16 cellular contexts compared by ENCODE assay signal in genomic region chr19:14390548-14390947, GRCh38. TPM values are rescaled to one million over a fixed set of nuclear protein-coding genes. Genes with fewer than 3 reads are reported as not detected.
A peak's percentile ranks its signal among the peaks of the same experiment; 100 is the strongest.
DNase-seq lines count a peak whose midpoint lies in the region; ATAC-seq, FAIRE-seq and TF ChIP-seq lines count a peak whose summit lies in the region.
"Had no signal": no experiment of that assay in that cellular context is flagged by ENCODE, and none has a peak within 500 bp of the region (broad histone marks: within the 10 kb centered on the region; RNA-seq: fewer than 3 reads in every experiment).

No MANE protein-coding gene starts in this region.

- POLR2A ChIA-PET in activated CD4-positive, alpha-beta T cell treated with anti-CD3 and anti-CD28 coated beads for 36 hours (lab: Charles Lee) = no interaction called here
- POLR2A ChIA-PET in HepG2 (lab: Yijun Ruan, JAX) = no interaction called here

- no peaks in the 10 kb centered on the region for H4K20me1 ChIP-seq in HepG2 (ENCODE audit: insufficient read depth, low read length)

- WGBS in HepG2 (ENCODE audit: low lambda C conversion rate) = 82% methylated on average over 2 of the region's 5 CpGs
- 100% methylated on average over 1 of the region's 5 CpGs for WGBS in right lobe of liver (ENCODE audit: insufficient coverage, low coverage, low lambda C conversion rate, missing lambda C conversion rate)

- H3K4me1 ChIP-seq in HepG2 (ENCODE audit: insufficient read depth, low read length) (0 out of 2 replicates have a peak, but pooled peaks cover 7% of the 10 kb centered on the region), right lobe of liver (no peaks in the 10 kb centered on the region)
- H3K4me1 ChIP-seq: HAP-1 had no signal

- H3K4me3 ChIP-seq in HepG2 (replicated peaks in 1 of 3; ENCODE audit: insufficient read depth in 1 of 3, low read depth in 2 of 3, low read length in 3 of 3) = no peak overlapping the region
- no peak overlapping the region for H3K4me3 ChIP-seq in right lobe of liver
- H3K4me3 ChIP-seq: BLaER1 treated with 17β-estradiol and CSF1 and Interleukin-3, amounts not matched to agents 10 nM and 100 nM; HAP-1; Peyer's patch had no signal

- TF ChIP-seq POLR2A in HepG2 (IDR thresholded peaks at IDR 0.05; ENCODE audit: insufficient read depth in 1 of 2, low read depth in 2 of 2, low read length in 2 of 2) (no peak), right lobe of liver (IDR thresholded peaks at IDR 0.05) (no peak)

- BruUV-seq in HepG2 (replicated peaks; lab: Mats Ljungman, UMichigan) = no TSS peak

- DNase-seq in activated CD4-positive, alpha-beta T cell treated with anti-CD3 and anti-CD28 coated beads for 36 hours = no peak
- DNase-seq in activated CD4-positive, alpha-beta T cell treated with anti-CD3 and anti-CD28 coated beads, Interleukin-2, amount 50 U/mL, for 4 hours = no peak
- DNase-seq in HepG2 (ENCODE audit: low spot score) = no peak
- no peak for DNase-seq in right lobe of liver
- no peak for DNase-seq in stimulated activated effector memory CD8-positive, alpha-beta T cell treated with anti-CD3 and anti-CD28 coated beads, Interleukin-12 subunit alpha, Interleukin-12 subunit beta, amount 100 ng/mL, for 72 hours (ENCODE audit: low spot score in 2 of 2)
- DNase-seq in GM19238 (ENCODE audit: insufficient read length, low spot score) = no peak
- no peak for DNase-seq in KBM-7
- DNase-seq: NCI-H1436, NCI-H2029 treated with DMSO at 0.1 percent for 48 hours, NCI-H524, Peyer's patch had no signal

- H3K27ac Mint-ChIP-seq in activated CD4-positive, alpha-beta T cell treated with anti-CD3 and anti-CD28 coated beads for 36 hours = peak overlapping the region; percentile 67
- H3K27ac Mint-ChIP-seq in dendritic cell treated with granulocyte-macrophage colony-stimulating factor and Interleukin-4, amounts not matched to agents 40 ng/mL and 50 ng/mL, for 4 days = peak overlapping the region; percentile 28
- peak overlapping the region; percentile 76 for H3K27ac Mint-ChIP-seq in stimulated activated effector memory CD8-positive, alpha-beta T cell treated with anti-CD3 and anti-CD28 coated beads, Interleukin-12 subunit alpha, Interleukin-12 subunit beta, amount 100 ng/mL, for 72 hours

- peaks cover 24% of the 10 kb centered on the region for H3K4me1 Mint-ChIP-seq in activated CD4-positive, alpha-beta T cell treated with anti-CD3 and anti-CD28 coated beads for 36 hours
- peaks cover 31% of the 10 kb centered on the region for H3K4me1 Mint-ChIP-seq in dendritic cell treated with granulocyte-macrophage colony-stimulating factor and Interleukin-4, amounts not matched to agents 40 ng/mL and 50 ng/mL, for 4 days (ENCODE audit: low read depth)
- peaks cover 38% of the 10 kb centered on the region for H3K4me1 Mint-ChIP-seq in stimulated activated effector memory CD8-positive, alpha-beta T cell treated with anti-CD3 and anti-CD28 coated beads, Interleukin-12 subunit alpha, Interleukin-12 subunit beta, amount 100 ng/mL, for 72 hours

- no peak overlapping the region for H3K4me3 Mint-ChIP-seq in activated CD4-positive, alpha-beta T cell treated with anti-CD3 and anti-CD28 coated beads for 36 hours
- H3K4me3 Mint-ChIP-seq in dendritic cell treated with granulocyte-macrophage colony-stimulating factor and Interleukin-4, amounts not matched to agents 40 ng/mL and 50 ng/mL, for 4 days = no peak overlapping the region
- no peak overlapping the region for H3K4me3 Mint-ChIP-seq in stimulated activated effector memory CD8-positive, alpha-beta T cell treated with anti-CD3 and anti-CD28 coated beads, Interleukin-12 subunit alpha, Interleukin-12 subunit beta, amount 100 ng/mL, for 72 hours

- TF ChIP-seq CTCF in HepG2 (CRISPR knock-in tag; IDR thresholded peaks at IDR 0.05) (no peak), right lobe of liver (IDR thresholded peaks at IDR 0.05) (no peak)

- H3K36me3 Mint-ChIP-seq in activated CD4-positive, alpha-beta T cell treated with anti-CD3 and anti-CD28 coated beads for 36 hours (ENCODE audit: low read depth) = peaks cover 52% of the 10 kb centered on the region
- H3K36me3 Mint-ChIP-seq in dendritic cell treated with granulocyte-macrophage colony-stimulating factor and Interleukin-4, amounts not matched to agents 40 ng/mL and 50 ng/mL, for 4 days (ENCODE audit: low read depth) = peaks cover 87% of the 10 kb centered on the region
- H3K36me3 Mint-ChIP-seq in stimulated activated effector memory CD8-positive, alpha-beta T cell treated with anti-CD3 and anti-CD28 coated beads, Interleukin-12 subunit alpha, Interleukin-12 subunit beta, amount 100 ng/mL, for 72 hours = peaks cover 100% of the 10 kb centered on the region

- in situ Hi-C loops in HepG2 (cut with HindIII; ENCODE audit: extremely low pct_ligation_motif_present, low pct_unique_long_range_greater_than_20kb) = no loop called here
- in situ Hi-C loops in KBM-7 (cut with MboI; ENCODE audit: low pct_unique_long_range_greater_than_20kb, low sequenced_read_pairs) = no loop called here

- H3K9me3 Mint-ChIP-seq in activated CD4-positive, alpha-beta T cell treated with anti-CD3 and anti-CD28 coated beads for 36 hours (ENCODE audit: low read depth) = no peaks in the 10 kb centered on the region
- H3K9me3 Mint-ChIP-seq in dendritic cell treated with granulocyte-macrophage colony-stimulating factor and Interleukin-4, amounts not matched to agents 40 ng/mL and 50 ng/mL, for 4 days = no peaks in the 10 kb centered on the region
- H3K9me3 Mint-ChIP-seq in stimulated activated effector memory CD8-positive, alpha-beta T cell treated with anti-CD3 and anti-CD28 coated beads, Interleukin-12 subunit alpha, Interleukin-12 subunit beta, amount 100 ng/mL, for 72 hours = no peaks in the 10 kb centered on the region

- TF ChIP-seq EP300 in HepG2 (IDR thresholded peaks at IDR 0.05; ENCODE audit: low read depth in 2 of 2, low read length in 2 of 2) = no peak
- TF ChIP-seq EP300 in HepG2 (CRISPR knock-in tag; IDR thresholded peaks at IDR 0.05; ENCODE audit: borderline replicate concordance) = no peak

- H3K27me3 ChIP-seq in HepG2 (ENCODE audit: control insufficient read depth in 1 of 2, insufficient read depth in 2 of 2, low read length in 2 of 2) (no peaks in the 10 kb centered on the region), right lobe of liver (no peaks in the 10 kb centered on the region)
- H3K27me3 ChIP-seq: BLaER1 treated with 17β-estradiol and CSF1 and Interleukin-3, amounts not matched to agents 10 nM and 100 nM; Peyer's patch had no signal

- H3K27ac ChIP-seq in HepG2 (ENCODE audit: extremely low read length, insufficient read depth, low read length) = no peak overlapping the region
- no peak overlapping the region for H3K27ac ChIP-seq in right lobe of liver
- H3K27ac ChIP-seq: 22Rv1; BLaER1 treated with 17β-estradiol and CSF1 and Interleukin-3, amounts not matched to agents 10 nM and 100 nM; Peyer's patch had no signal

- CTCF ChIA-PET in activated CD4-positive, alpha-beta T cell treated with anti-CD3 and anti-CD28 coated beads for 36 hours (lab: Charles Lee) = no interaction called here
- CTCF ChIA-PET in HepG2 (lab: Yijun Ruan, JAX; ENCODE audit: low intra/inter-chr PET ratio, low total read pairs) = no interaction called here

- TF ChIP-seq RAD21 in HepG2 (CRISPR knock-in tag; IDR thresholded peaks at IDR 0.05) = no peak

- no peaks in the 10 kb centered on the region for H3K27me3 Mint-ChIP-seq in activated CD4-positive, alpha-beta T cell treated with anti-CD3 and anti-CD28 coated beads for 36 hours
- H3K27me3 Mint-ChIP-seq in dendritic cell treated with granulocyte-macrophage colony-stimulating factor and Interleukin-4, amounts not matched to agents 40 ng/mL and 50 ng/mL, for 4 days = no peaks in the 10 kb centered on the region

- H3K9me3 ChIP-seq in HepG2 (ENCODE audit: low read length) (no peaks in the 10 kb centered on the region), right lobe of liver (no peaks in the 10 kb centered on the region)
- H3K9me3 ChIP-seq: BLaER1 treated with 17β-estradiol and CSF1 and Interleukin-3, amounts not matched to agents 10 nM and 100 nM; HAP-1; Peyer's patch had no signal

- H3K79me2 ChIP-seq in HepG2 (ENCODE audit: insufficient read depth, low read length) = no peaks in the 10 kb centered on the region

- no peak for FAIRE-seq in HepG2 (lab: Jason Lieb, UNC)
- FAIRE-seq: GM18507 had no signal

- H3K36me3 ChIP-seq in HepG2 (replicated peaks in 1 of 2; ENCODE audit: control insufficient read depth in 1 of 2, insufficient read depth in 2 of 2, low read length in 2 of 2) = no peaks in the 10 kb centered on the region
- H3K36me3 ChIP-seq in right lobe of liver = peaks cover 0 to 12% (median 0%) of the 10 kb centered on the region in 4 donors

- intact Hi-C loops in activated CD4-positive, alpha-beta T cell treated with anti-CD3 and anti-CD28 coated beads for 36 hours (cut with DNase I, micrococcal nuclease) = no loop called here
- intact Hi-C loops in HepG2 (cut with micrococcal nuclease; ENCODE audit: unreplicated experiment) (no loop called here), right lobe of liver (cut with DNase I) (no loop called here)
- intact Hi-C loops in dendritic cell treated with granulocyte-macrophage colony-stimulating factor and Interleukin-4, amounts not matched to agents 40 ng/mL and 50 ng/mL, for 4 days (cut with micrococcal nuclease) = no loop called here

- no peak overlapping the region for H2AFZ ChIP-seq in HepG2 (ENCODE audit: low read length)

- no peak overlapping the region for H3K9ac ChIP-seq in HepG2 (ENCODE audit: insufficient read depth, low read depth, low read length)
- H3K9ac ChIP-seq: BLaER1 treated with 17β-estradiol and CSF1 and Interleukin-3, amounts not matched to agents 10 nM and 100 nM had no signal

- no peak overlapping the region for H3K4me2 ChIP-seq in HepG2 (ENCODE audit: low read depth, low read length)
- H3K4me2 ChIP-seq: BLaER1 treated with 17β-estradiol and CSF1 and Interleukin-3, amounts not matched to agents 10 nM and 100 nM had no signal

- no peak for ATAC-seq in activated CD4-positive, alpha-beta T cell treated with anti-CD3 and anti-CD28 coated beads for 36 hours
- ATAC-seq in HepG2 (no peak), right lobe of liver (no peak)
- ATAC-seq in stimulated activated effector memory CD8-positive, alpha-beta T cell treated with anti-CD3 and anti-CD28 coated beads, Interleukin-12 subunit alpha, Interleukin-12 subunit beta, amount 100 ng/mL, for 72 hours = no peak

RNA-seq across cellular contexts. Expression of gene ADGRE5, which starts 9.3 kb away (rescaled TPM):
- 100 to 1,000 TPM; 207 to 232 TPM for total RNA-seq in activated CD4-positive, alpha-beta T cell treated with anti-CD3 and anti-CD28 coated beads for 36 hours
- total RNA-seq in HepG2 (2016; rRNA removed; fragmentation: Illumina TruSeq; extraction: Trizol) = 1.3 and 2.0 TPM in 2 replicates
- total RNA-seq in HepG2 (2016; cell fraction: cytosol; rRNA removed; fragmentation: Illumina TruSeq; extraction: Trizol; ENCODE audit: low read depth) = 0.40 and 0.44 TPM in 2 replicates
- 0.91 and 2.6 TPM in 2 replicates for total RNA-seq in HepG2 (2016; cell fraction: insoluble cytoplasmic fraction; rRNA removed; fragmentation: Illumina TruSeq; extraction: Trizol)
- 0.79 and 1.5 TPM in 2 replicates for total RNA-seq in HepG2 (2016; cell fraction: membrane; rRNA removed; fragmentation: Illumina TruSeq; extraction: Trizol)
- 3.3 and 3.7 TPM in 2 replicates for total RNA-seq in HepG2 (2016; cell fraction: nucleus; rRNA removed; fragmentation: Illumina TruSeq; extraction: Trizol)
- 1.8 and 2.5 TPM in 2 replicates for polyA plus RNA-seq in HepG2 (2011; rRNA removed)
- polyA plus RNA-seq in HepG2 (2011; cell fraction: cytosol; rRNA removed) = 1.4 and 1.8 TPM in 2 replicates
- 3.9 and 4.1 TPM in 2 replicates for polyA plus RNA-seq in HepG2 (2011; cell fraction: nucleus; rRNA removed)
- 1.7 and 2.4 TPM in 2 replicates for polyA plus RNA-seq in HepG2 (2012)
- 0.36 and 0.60 TPM in 2 replicates for polyA plus RNA-seq in HepG2 (2016; cell fraction: cytosol; fragmentation: Illumina TruSeq; extraction: Trizol; ENCODE audit: low read depth)
- polyA plus RNA-seq in HepG2 (2016; cell fraction: insoluble cytoplasmic fraction; fragmentation: Illumina TruSeq; extraction: Trizol; ENCODE audit: low read depth) = 0.71 and 0.82 TPM in 2 replicates
- 0.50 and 0.76 TPM in 2 replicates for polyA plus RNA-seq in HepG2 (2016; cell fraction: membrane; fragmentation: Illumina TruSeq; extraction: Trizol; ENCODE audit: low read depth)
- polyA plus RNA-seq in HepG2 (2016; cell fraction: nucleus; fragmentation: Illumina TruSeq; extraction: Trizol; ENCODE audit: insufficient read depth, low read depth) = 3.5 and 7.3 TPM in 2 replicates
- 4.6 and 72.7 TPM in 2 replicates for polyA minus RNA-seq in HepG2 (2011; rRNA and poly(A)+ RNA removed; ENCODE audit: low replicate concordance)
- 1.7 and 2.8 TPM in 2 replicates for polyA minus RNA-seq in HepG2 (2011; cell fraction: cytosol; rRNA and poly(A)+ RNA removed)
- 1.6 and 1.8 TPM in 2 replicates for polyA minus RNA-seq in HepG2 (2011; cell fraction: nucleus; rRNA and poly(A)+ RNA removed)
- total RNA-seq in right lobe of liver = 10 to 100 TPM in 5 of 6 experiments, 1 to 10 TPM in 1; 7.9 to 21.5 (median 15.3) TPM

RNA-seq across cellular contexts. Expression of gene DDX39A, which starts 28.6 kb away (rescaled TPM):
- total RNA-seq in activated CD4-positive, alpha-beta T cell treated with anti-CD3 and anti-CD28 coated beads for 36 hours = 100 to 1,000 TPM; 168 to 185 TPM
- 90.4 and 98.1 TPM in 2 replicates for total RNA-seq in HepG2 (2016; rRNA removed; fragmentation: Illumina TruSeq; extraction: Trizol)
- 41.5 and 49.2 TPM in 2 replicates for total RNA-seq in HepG2 (2016; cell fraction: cytosol; rRNA removed; fragmentation: Illumina TruSeq; extraction: Trizol; ENCODE audit: low read depth)
- total RNA-seq in HepG2 (2016; cell fraction: insoluble cytoplasmic fraction; rRNA removed; fragmentation: Illumina TruSeq; extraction: Trizol) = 93.0 and 97.0 TPM in 2 replicates
- total RNA-seq in HepG2 (2016; cell fraction: membrane; rRNA removed; fragmentation: Illumina TruSeq; extraction: Trizol) = 38.7 and 40.2 TPM in 2 replicates
- 72.8 and 77.3 TPM in 2 replicates for total RNA-seq in HepG2 (2016; cell fraction: nucleus; rRNA removed; fragmentation: Illumina TruSeq; extraction: Trizol)
- 34.6 and 37.1 TPM in 2 replicates for polyA plus RNA-seq in HepG2 (2011; rRNA removed)
- 16.5 and 25.4 TPM in 2 replicates for polyA plus RNA-seq in HepG2 (2011; cell fraction: cytosol; rRNA removed)
- 252 and 355 TPM in 2 replicates for polyA plus RNA-seq in HepG2 (2011; cell fraction: nucleus; rRNA removed)
- polyA plus RNA-seq in HepG2 (2012) = 27.4 and 34.2 TPM in 2 replicates
- polyA plus RNA-seq in HepG2 (2016; cell fraction: cytosol; fragmentation: Illumina TruSeq; extraction: Trizol; ENCODE audit: low read depth) = 31.0 and 31.5 TPM in 2 replicates
- polyA plus RNA-seq in HepG2 (2016; cell fraction: insoluble cytoplasmic fraction; fragmentation: Illumina TruSeq; extraction: Trizol; ENCODE audit: low read depth) = 92.8 and 92.9 TPM in 2 replicates
- 27.7 and 29.4 TPM in 2 replicates for polyA plus RNA-seq in HepG2 (2016; cell fraction: membrane; fragmentation: Illumina TruSeq; extraction: Trizol; ENCODE audit: low read depth)
- polyA plus RNA-seq in HepG2 (2016; cell fraction: nucleus; fragmentation: Illumina TruSeq; extraction: Trizol; ENCODE audit: insufficient read depth, low read depth) = 163 and 168 TPM in 2 replicates
- 45.0 and 198 TPM in 2 replicates for polyA minus RNA-seq in HepG2 (2011; rRNA and poly(A)+ RNA removed; ENCODE audit: low replicate concordance)
- 8.9 and 15.4 TPM in 2 replicates for polyA minus RNA-seq in HepG2 (2011; cell fraction: cytosol; rRNA and poly(A)+ RNA removed)
- polyA minus RNA-seq in HepG2 (2011; cell fraction: nucleus; rRNA and poly(A)+ RNA removed) = 33.9 and 40.9 TPM in 2 replicates
- total RNA-seq in right lobe of liver = 10 to 100 TPM; 12.9 to 34.5 (median 24.6) TPM

RNA-seq across cellular contexts. Expression of gene PKN1, which starts 42.6 kb away (rescaled TPM):
- total RNA-seq in activated CD4-positive, alpha-beta T cell treated with anti-CD3 and anti-CD28 coated beads for 36 hours = 100 to 1,000 TPM; 173 to 176 TPM
- 46.5 and 54.5 TPM in 2 replicates for total RNA-seq in HepG2 (2016; rRNA removed; fragmentation: Illumina TruSeq; extraction: Trizol)
- total RNA-seq in HepG2 (2016; cell fraction: cytosol; rRNA removed; fragmentation: Illumina TruSeq; extraction: Trizol; ENCODE audit: low read depth) = 74.4 and 78.2 TPM in 2 replicates
- total RNA-seq in HepG2 (2016; cell fraction: insoluble cytoplasmic fraction; rRNA removed; fragmentation: Illumina TruSeq; extraction: Trizol) = 36.1 and 53.0 TPM in 2 replicates
- total RNA-seq in HepG2 (2016; cell fraction: membrane; rRNA removed; fragmentation: Illumina TruSeq; extraction: Trizol) = 120 and 131 TPM in 2 replicates
- 29.1 and 29.6 TPM in 2 replicates for total RNA-seq in HepG2 (2016; cell fraction: nucleus; rRNA removed; fragmentation: Illumina TruSeq; extraction: Trizol)
- polyA plus RNA-seq in HepG2 (2011; rRNA removed) = 45.7 and 48.2 TPM in 2 replicates
- 48.8 and 73.1 TPM in 2 replicates for polyA plus RNA-seq in HepG2 (2011; cell fraction: cytosol; rRNA removed)
- 78.9 and 92.6 TPM in 2 replicates for polyA plus RNA-seq in HepG2 (2011; cell fraction: nucleus; rRNA removed)
- polyA plus RNA-seq in HepG2 (2012) = 40.5 and 49.8 TPM in 2 replicates
- 89.7 and 95.6 TPM in 2 replicates for polyA plus RNA-seq in HepG2 (2016; cell fraction: cytosol; fragmentation: Illumina TruSeq; extraction: Trizol; ENCODE audit: low read depth)
- 45.9 and 57.2 TPM in 2 replicates for polyA plus RNA-seq in HepG2 (2016; cell fraction: insoluble cytoplasmic fraction; fragmentation: Illumina TruSeq; extraction: Trizol; ENCODE audit: low read depth)
- 121 and 146 TPM in 2 replicates for polyA plus RNA-seq in HepG2 (2016; cell fraction: membrane; fragmentation: Illumina TruSeq; extraction: Trizol; ENCODE audit: low read depth)
- 61.0 and 63.7 TPM in 2 replicates for polyA plus RNA-seq in HepG2 (2016; cell fraction: nucleus; fragmentation: Illumina TruSeq; extraction: Trizol; ENCODE audit: insufficient read depth, low read depth)
- polyA minus RNA-seq in HepG2 (2011; rRNA and poly(A)+ RNA removed; ENCODE audit: low replicate concordance) = 114 and 142 TPM in 2 replicates
- polyA minus RNA-seq in HepG2 (2011; cell fraction: cytosol; rRNA and poly(A)+ RNA removed) = 48.8 and 53.1 TPM in 2 replicates
- 13.8 and 17.4 TPM in 2 replicates for polyA minus RNA-seq in HepG2 (2011; cell fraction: nucleus; rRNA and poly(A)+ RNA removed)
- total RNA-seq in right lobe of liver = 10 to 100 TPM; 19.5 to 49.4 (median 34.1) TPM

Comparison
In these comparisons a context has a peak if more than half of its experiments do, and no peak if none do; other contexts are left out.
1. RNA of gene ADGRE5, which starts 9.3 kb away (total RNA-seq): 207 to 232 TPM in activated CD4-positive, alpha-beta T cell treated with anti-CD3 and anti-CD28 coated beads for 36 hours; 7.9 to 21.5 TPM in right lobe of liver and 0.40 to 3.7 TPM in HepG2; every median in the first group is over 4 times any median in the second.
2. Peak in every context shown above with its lines, with median percentiles within 50 percentile points of each other: H3K27ac Mint-ChIP-seq.